8 cellular contexts compared by ENCODE assay signal in genomic region chr22:29306175-29306829, GRCh38. TPM values are rescaled to one million over a fixed set of nuclear protein-coding genes. Genes with fewer than 3 reads are reported as not detected.
DNase-seq lines count a peak whose midpoint lies in the region; ATAC-seq and TF ChIP-seq lines count a peak whose summit lies in the region.

Gene GAS2L1, plus strand, starts transcription at chr22:29306650. Its CDS starts 1,456 bp downstream, at chr22:29308106.

- H3K27ac ChIP-seq in skeletal muscle tissue (ENCODE audit: low read depth, low read length), result peak within 1 kb of the TSS; percentile 47

- no peaks in the 10 kb centered on the region for H3K27me3 Mint-ChIP-seq in chondrocyte (ENCODE audit: low read depth)

- peaks cover 40% of the 10 kb centered on the region for H3K4me1 Mint-ChIP-seq in chondrocyte (ENCODE audit: low read depth)

- DNase-seq in DMS 273 (lab: John Stamatoyannopoulos, UW; ENCODE audit: unreplicated experiment) (peak; percentile 83), DMS 273 treated with DMSO at 0.1 percent for 48 hours (lab: John Stamatoyannopoulos, UW) (no peak), LoVo (ENCODE audit: low spot score) (peak; percentile 84), T-helper 2 cell (peak in 3 of 5 experiments; percentile 24 to 66 (median 25)), chondrocyte (ENCODE audit: low spot score) (peak; percentile 94), iris pigment epithelial cell (ENCODE audit: low read depth) (peak; percentile 86)

- TF ChIP-seq CTCF in chondrocyte (IDR thresholded peaks at IDR 0.05), result peak; percentile 83

- H3K27me3 ChIP-seq in skeletal muscle tissue (ENCODE audit: control insufficient read depth in 3 of 3, insufficient read depth in 3 of 3, low read length in 3 of 3), result peaks cover 0 to 7% (median 0%) of the 10 kb centered on the region in 3 donors

- peaks cover 0 to 2% (median 1%) of the 10 kb centered on the region in 3 donors for H3K36me3 ChIP-seq in skeletal muscle tissue (ENCODE audit: control insufficient read depth in 3 of 3, insufficient read depth in 3 of 3, low read length in 3 of 3)

- no peaks in the 10 kb centered on the region for H3K9me3 Mint-ChIP-seq in chondrocyte (ENCODE audit: low read depth)

- H3K4me3 ChIP-seq in skeletal muscle tissue (ENCODE audit: low read length in 3 of 3), result peak within 1 kb of the TSS; percentile 62 to 87 (median 81)

- H3K9me3 ChIP-seq in skeletal muscle tissue (ENCODE audit: control insufficient read depth in 3 of 3, low read length in 3 of 3), result no peaks in the 10 kb centered on the region

- ATAC-seq in HG03469 (IDR thresholded peaks at IDR 0.05; ENCODE audit: unreplicated experiment), result no peak

- peak within 1 kb of the TSS; percentile 84 for H3K4me3 Mint-ChIP-seq in chondrocyte (ENCODE audit: unreplicated experiment)

- peaks cover 1% of the 10 kb centered on the region for H3K36me3 Mint-ChIP-seq in chondrocyte (ENCODE audit: low read depth)

- peaks cover 49 to 63% (median 57%) of the 10 kb centered on the region in 3 donors for H3K4me1 ChIP-seq in skeletal muscle tissue (ENCODE audit: control insufficient read depth in 3 of 3, insufficient read depth in 3 of 3, low read length in 3 of 3)

- peak within 1 kb of the TSS; percentile 43 to 80 (median 66) for H3K9ac ChIP-seq in skeletal muscle tissue (ENCODE audit: low read depth in 1 of 3, low read length in 3 of 3)

- H3K27ac Mint-ChIP-seq in chondrocyte (ENCODE audit: unreplicated experiment), result peak within 1 kb of the TSS; percentile 88

RNA-seq across cellular contexts. Expression of gene GAS2L1, which starts in this region (rescaled TPM):
- total RNA-seq in chondrocyte (34.5 to 35.6 TPM (median 34.8 TPM) in 3 replicates), skeletal muscle tissue (3.1 TPM)
